11 cellular contexts compared by ENCODE assay signal in genomic region chr15:90647326-90647725, GRCh38.
DNase-seq lines count a peak whose midpoint lies in the region; ATAC-seq, FAIRE-seq and TF ChIP-seq lines count a peak whose summit lies in the region.
"Had no signal": no experiment of that assay in that cellular context is flagged by ENCODE, and none has a peak within 500 bp of the region (broad histone marks: within the 10 kb centered on the region; RNA-seq: fewer than 3 reads in every experiment).

No MANE protein-coding gene starts in this region.

- DNase-seq in T-helper 1 cell, result no peak
- DNase-seq in HepG2 (ENCODE audit: low spot score), result no peak
- DNase-seq in right lobe of liver, result no peak
- peak; percentile 31 to 40 for DNase-seq in erythroblast (lab: John Stamatoyannopoulos, UW)
- no peak for DNase-seq in middle frontal gyrus (ENCODE audit: extremely low spot score, low spot score)
- DNase-seq: NCI-H1048, NCI-H2081 treated with DMSO at 0.1 percent for 48 hours had no signal

- H3K4me1 ChIP-seq in HepG2 (ENCODE audit: insufficient read depth, low read length), result peaks cover 20% of the 10 kb centered on the region
- no peaks in the 10 kb centered on the region for H3K4me1 ChIP-seq in right lobe of liver

- no peak overlapping the region for H3K9ac ChIP-seq in HepG2 (ENCODE audit: insufficient read depth, low read depth, low read length)

- no peaks in the 10 kb centered on the region for H3K79me2 ChIP-seq in HepG2 (ENCODE audit: insufficient read depth, low read length)

- H3K9me3 Mint-ChIP-seq in T-helper 1 cell treated with Interleukin-12 subunit alpha and Interleukin-12 subunit beta and Interleukin-4 antibody, amounts not matched to agents 30 μg/mL and 1 μg/mL, for 36 hours, result peaks cover 3% of the 10 kb centered on the region

- no peak overlapping the region for H3K4me3 Mint-ChIP-seq in T-helper 1 cell treated with Interleukin-12 subunit alpha and Interleukin-12 subunit beta and Interleukin-4 antibody, amounts not matched to agents 30 μg/mL and 1 μg/mL, for 36 hours

- ATAC-seq in HepG2 (no peak), right lobe of liver (no peak), HG03159 (IDR thresholded peaks at IDR 0.05; ENCODE audit: unreplicated experiment) (no peak), GM18909 (IDR thresholded peaks at IDR 0.05; ENCODE audit: poor library complexity, unreplicated experiment) (no peak)

- peaks cover 38% of the 10 kb centered on the region for H3K4me1 Mint-ChIP-seq in T-helper 1 cell treated with Interleukin-12 subunit alpha and Interleukin-12 subunit beta and Interleukin-4 antibody, amounts not matched to agents 30 μg/mL and 1 μg/mL, for 36 hours (ENCODE audit: low read depth)

- intact Hi-C loops in HepG2 (cut with micrococcal nuclease; ENCODE audit: unreplicated experiment), result no loop called here
- intact Hi-C loops in right lobe of liver (cut with DNase I), result loop anchor here (5.0 to 10.0 kb wide), 2 partner anchors 240 to 267 kb away; no protein-coding TSS in a partner anchor

- H4K20me1 ChIP-seq in HepG2 (ENCODE audit: insufficient read depth, low read length), result no peaks in the 10 kb centered on the region; the same call in 1 of the 2 replicates

- no peak for TF ChIP-seq RAD21 in HepG2 (CRISPR knock-in tag; IDR thresholded peaks at IDR 0.05)

- TF ChIP-seq POLR2A in HepG2 (IDR thresholded peaks at IDR 0.05; ENCODE audit: insufficient read depth in 1 of 2, low read depth in 2 of 2, low read length in 2 of 2) (no peak), right lobe of liver (IDR thresholded peaks at IDR 0.05) (no peak), erythroblast (IDR thresholded peaks at IDR 0.05; ENCODE audit: low read length) (no peak)

- no peak for TF ChIP-seq CTCF in HepG2 (CRISPR knock-in tag; IDR thresholded peaks at IDR 0.05)
- TF ChIP-seq CTCF in right lobe of liver (IDR thresholded peaks at IDR 0.05), result no peak

- BruUV-seq in HepG2 (replicated peaks; lab: Mats Ljungman, UMichigan), result no TSS peak

- no peak overlapping the region for H3K4me2 ChIP-seq in HepG2 (ENCODE audit: low read depth, low read length)

- H3K27me3 Mint-ChIP-seq in T-helper 1 cell treated with Interleukin-12 subunit alpha and Interleukin-12 subunit beta and Interleukin-4 antibody, amounts not matched to agents 30 μg/mL and 1 μg/mL, for 36 hours (ENCODE audit: low read depth), result no peaks in the 10 kb centered on the region

- H3K27ac ChIP-seq in HepG2 (ENCODE audit: extremely low read length, insufficient read depth, low read length), result no peak overlapping the region
- H3K27ac ChIP-seq in right lobe of liver, result no peak overlapping the region

- FAIRE-seq in HepG2 (lab: Jason Lieb, UNC), result no peak

- 37% methylated on average over 2 of the region's 2 CpGs for WGBS in HepG2 (ENCODE audit: low lambda C conversion rate)
- WGBS in right lobe of liver (ENCODE audit: insufficient coverage, low coverage, low lambda C conversion rate, missing lambda C conversion rate), result 43% methylated on average over 2 of the region's 2 CpGs

- peaks cover 19% of the 10 kb centered on the region for H3K36me3 Mint-ChIP-seq in T-helper 1 cell treated with Interleukin-12 subunit alpha and Interleukin-12 subunit beta and Interleukin-4 antibody, amounts not matched to agents 30 μg/mL and 1 μg/mL, for 36 hours (ENCODE audit: low read depth)

- H3K9me3 ChIP-seq in HepG2 (ENCODE audit: low read length) (no peaks in the 10 kb centered on the region), right lobe of liver (no peaks in the 10 kb centered on the region)

- H3K27me3 ChIP-seq in HepG2 (ENCODE audit: control insufficient read depth in 1 of 2, insufficient read depth in 2 of 2, low read length in 2 of 2), result peaks cover 0 to 2% of the 10 kb centered on the region in 2 experiments; a peak in 2 of 5 replicates
- no peaks in the 10 kb centered on the region for H3K27me3 ChIP-seq in right lobe of liver
- H3K27me3 ChIP-seq: BLaER1 treated with 17β-estradiol and CSF1 and Interleukin-3, amounts not matched to agents 10 nM and 100 nM had no signal

- peak overlapping the region; percentile 63 for H3K27ac Mint-ChIP-seq in T-helper 1 cell treated with Interleukin-12 subunit alpha and Interleukin-12 subunit beta and Interleukin-4 antibody, amounts not matched to agents 30 μg/mL and 1 μg/mL, for 36 hours

- in situ Hi-C loops in HepG2 (cut with HindIII; ENCODE audit: extremely low pct_ligation_motif_present, low pct_unique_long_range_greater_than_20kb), result loop anchor here (5.0 kb wide), 2 partner anchors 45 to 240 kb away; no protein-coding TSS in a partner anchor

- H3K36me3 ChIP-seq in HepG2 (replicated peaks in 1 of 2; ENCODE audit: control insufficient read depth in 1 of 2, insufficient read depth in 2 of 2, low read length in 2 of 2) (peaks cover 0 to 4% of the 10 kb centered on the region in 2 experiments; a peak in 1 of 5 replicates), right lobe of liver (peaks cover 0 to 9% (median 7%) of the 10 kb centered on the region in 4 donors)

- no peak overlapping the region for H2AFZ ChIP-seq in HepG2 (ENCODE audit: low read length)

- TF ChIP-seq EP300 in HepG2 (IDR thresholded peaks at IDR 0.05; ENCODE audit: low read depth in 2 of 2, low read length in 2 of 2) (no peak), HepG2 (CRISPR knock-in tag; IDR thresholded peaks at IDR 0.05; ENCODE audit: borderline replicate concordance) (no peak)

- POLR2A ChIA-PET in HepG2 (lab: Yijun Ruan, JAX), result interaction anchor here (1.0 to 1.2 kb wide), 3 partner anchors 70 to 288 kb away, joined by 3 to 8 read pairs (median 5); partner anchors contain the start of genes BLM and UNC45A

- CTCF ChIA-PET in HepG2 (lab: Yijun Ruan, JAX; ENCODE audit: low intra/inter-chr PET ratio, low total read pairs), result interaction anchor here (1.1 to 2.7 kb wide), 4 partner anchors 46 to 246 kb away, joined by 3 to 20 read pairs (median 10); no protein-coding TSS in a partner anchor

- no peak overlapping the region for H3K4me3 ChIP-seq in HepG2 (replicated peaks in 1 of 3; ENCODE audit: insufficient read depth in 1 of 3, low read depth in 2 of 3, low read length in 3 of 3)
- H3K4me3 ChIP-seq in right lobe of liver, result no peak overlapping the region
- H3K4me3 ChIP-seq: BLaER1 treated with 17β-estradiol and CSF1 and Interleukin-3, amounts not matched to agents 10 nM and 100 nM had no signal

TF ChIP-seq in HepG2, 621 proteins besides CTCF, POLR2A, EP300 and RAD21:
- TF ChIP-seq HNRNPK (IDR thresholded peaks at IDR 0.05; ENCODE audit: low read depth, low read length, poor library complexity, severe bottlenecking) (peak; percentile 52), RFX5 (IDR thresholded peaks at IDR 0.05; ENCODE audit: low read depth, low read length) (no peak)

Comparison
In these comparisons a context has a peak if more than half of its experiments do, and no peak if none do; other contexts are left out.
1. DNase-seq: peak in erythroblast (2 of 2); none in T-helper 1 cell (0 of 5), HepG2 (single experiment), right lobe of liver (0 of 3) and middle frontal gyrus (single experiment).